In the genomic region with DNA sequence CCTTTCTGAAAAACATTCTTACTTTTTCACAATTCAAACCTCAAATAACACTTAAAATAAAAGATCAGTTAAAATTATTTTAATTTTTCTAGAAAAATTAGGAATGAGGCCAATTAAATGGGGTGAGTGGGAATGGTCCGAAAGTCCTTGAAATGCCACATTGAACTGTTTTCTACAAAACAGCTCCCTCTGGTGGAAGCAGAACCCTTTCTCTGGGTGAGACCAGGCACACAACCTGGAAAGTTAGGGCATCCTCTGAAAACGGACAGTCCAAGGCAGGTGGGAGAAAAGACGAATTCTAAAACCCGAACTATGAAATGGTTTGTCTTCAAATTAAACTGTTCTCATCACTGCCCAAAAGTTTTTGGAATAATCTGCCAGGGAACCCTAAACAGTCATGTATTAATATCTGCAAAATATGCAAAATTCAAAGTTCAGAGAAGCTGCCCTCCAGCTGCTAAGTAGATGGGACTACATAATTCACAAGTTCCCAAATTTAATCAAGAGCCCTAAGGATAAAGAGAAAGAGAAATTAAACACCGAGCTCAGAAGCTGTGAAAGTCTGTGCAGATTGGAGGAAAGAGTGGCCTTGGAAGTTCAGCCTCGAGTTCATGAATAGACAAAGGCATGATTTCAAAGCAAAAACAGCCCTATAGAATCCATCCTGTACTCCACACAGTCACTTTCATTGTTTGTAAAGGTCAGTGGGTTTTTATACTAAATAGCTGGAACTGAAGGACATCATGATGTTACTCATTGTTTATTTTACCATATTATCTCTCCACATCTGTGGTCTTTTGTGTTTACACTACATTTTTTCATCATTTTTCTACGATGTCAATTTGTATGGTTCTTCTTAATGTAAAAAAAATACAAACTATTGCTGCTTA, we compare ENCODE assay signal across 8 cellular contexts.
A peak's percentile ranks its signal among the peaks of the same experiment; 100 is the strongest.
DNase-seq lines count a peak whose midpoint lies in the region; ATAC-seq and TF ChIP-seq lines count a peak whose summit lies in the region.

No MANE protein-coding gene starts in this region.

- H3K27me3 Mint-ChIP-seq in Calu3 (ENCODE audit: unreplicated experiment) (no peaks in the 10 kb centered on the region), T-helper 17 cell (peaks cover 43% of the 10 kb centered on the region)

- TF ChIP-seq CTCF in Calu3 (IDR thresholded peaks at IDR 0.05; ENCODE audit: unreplicated experiment) (peak; percentile 75), upper lobe of left lung (IDR thresholded peaks at IDR 0.05) (peak in 5 of 6 experiments; percentile 53 to 63 (median 57))

- DNase-seq in Calu3 (peak; percentile 69), H4 (ENCODE audit: low spot score) (peak; percentile 51), NCI-H748 treated with DMSO at 0.1 percent for 48 hours (lab: John Stamatoyannopoulos, UW) (peak; percentile 5), cerebellar cortex (ENCODE audit: low spot score) (peak; percentile 19), left colon (peak; percentile 33 to 39), upper lobe of left lung (no peak), T-helper 17 cell (no peak), activated gamma-delta T cell treated with Interleukin-2 at 50 U/mL for 16 hours (no peak)

- no peaks in the 10 kb centered on the region for H3K27me3 ChIP-seq in upper lobe of left lung

- no peak overlapping the region for H3K4me3 ChIP-seq in upper lobe of left lung

- no TSS peak for BruUV-seq in Calu3 (replicated peaks; lab: Mats Ljungman, UMichigan)

- H3K4me3 Mint-ChIP-seq in Calu3 (ENCODE audit: low read depth, unreplicated experiment) (no peak overlapping the region), T-helper 17 cell (no peak overlapping the region)

- peaks cover 0 to 6% (median 0%) of the 10 kb centered on the region in 4 donors for H3K4me1 ChIP-seq in upper lobe of left lung

- H3K4me1 Mint-ChIP-seq in Calu3 (ENCODE audit: low read depth, unreplicated experiment) (peaks cover 37% of the 10 kb centered on the region), T-helper 17 cell (no peaks in the 10 kb centered on the region)

- no peak for TF ChIP-seq POLR2A in upper lobe of left lung (IDR thresholded peaks at IDR 0.05)

- ATAC-seq in left colon (peak; percentile 47), upper lobe of left lung (ENCODE audit: low FRiP score in 2 of 2) (peak in 1 of 2 donors; percentile 79), T-helper 17 cell (no peak)

- CTCF ChIA-PET in Calu3 (lab: Charles Lee): interaction anchor here (0.7 to 2.4 kb wide), 6 partner anchors 8 to 481 kb away, joined by 3 to 22 read pairs (median 4); no protein-coding TSS in a partner anchor

- intact Hi-C loops in Calu3 (cut with micrococcal nuclease; ENCODE audit: unreplicated experiment): loop anchor here (1.0 to 5.0 kb wide), 2 partner anchors 111 to 190 kb away; no protein-coding TSS in a partner anchor
- intact Hi-C loops in left colon (cut with DNase I, micrococcal nuclease): loop anchor here in 1 of 2 donors (2.0 kb wide), 1 partner anchor 188 kb away; no protein-coding TSS in a partner anchor

- WGBS in upper lobe of left lung, 2 donors: 27 to 31% methylated on average over 7 of the region's 7 CpGs

- no peaks in the 10 kb centered on the region for H3K36me3 ChIP-seq in upper lobe of left lung

- no peak overlapping the region for H3K27ac ChIP-seq in upper lobe of left lung

- no peaks in the 10 kb centered on the region for H3K36me3 Mint-ChIP-seq in Calu3 (ENCODE audit: insufficient read depth, unreplicated experiment)
- H3K36me3 Mint-ChIP-seq in T-helper 17 cell (ENCODE audit: low read depth): no peaks in the 10 kb centered on the region

- H3K9me3 Mint-ChIP-seq in Calu3 (ENCODE audit: low read depth, unreplicated experiment): peaks cover 5% of the 10 kb centered on the region

- H3K27ac Mint-ChIP-seq in Calu3 (ENCODE audit: unreplicated experiment) (no peak overlapping the region), T-helper 17 cell (no peak overlapping the region)

- no peaks in the 10 kb centered on the region for H3K9me3 ChIP-seq in upper lobe of left lung
- H3K9me3 ChIP-seq in T-helper 17 cell (ENCODE audit: control insufficient read depth, low read length, poor library complexity, severe bottlenecking): no peaks in the 10 kb centered on the region

- TF ChIP-seq EP300 in upper lobe of left lung (IDR thresholded peaks at IDR 0.05): no peak

Comparison
In these comparisons a context has a peak if more than half of its experiments do, and no peak if none do; other contexts are left out.
1. DNase-seq: peak in Calu3 (single experiment), H4 (single experiment), NCI-H748 treated with DMSO at 0.1 percent for 48 hours (single experiment), cerebellar cortex (single experiment) and left colon (2 of 2); none in upper lobe of left lung (0 of 2), T-helper 17 cell (0 of 3) and activated gamma-delta T cell treated with Interleukin-2 at 50 U/mL for 16 hours (single experiment).